ENCODE assay signal across 36 cellular contexts in the genomic region with DNA sequence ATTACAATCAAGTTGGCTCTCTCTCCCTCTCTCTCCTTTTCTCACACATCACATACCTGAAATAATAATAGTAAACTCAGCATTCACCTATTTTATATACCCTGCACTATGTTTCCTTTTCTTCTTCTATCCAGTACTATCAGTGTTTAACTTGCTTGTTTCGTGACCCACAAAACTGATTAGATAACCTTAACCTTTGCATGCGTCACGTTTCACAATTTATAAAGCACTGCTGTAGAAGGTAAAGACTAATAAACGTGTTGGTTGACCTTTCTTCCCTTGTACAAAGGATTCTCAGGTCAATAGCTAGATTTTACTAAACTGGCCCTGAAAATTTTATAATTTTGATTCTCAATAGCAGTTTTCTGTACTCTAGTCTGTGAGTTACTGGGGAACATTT.
"Had no signal": no experiment of that assay in that cellular context is flagged by ENCODE, and none has a peak within 500 bp of the region (broad histone marks: within the 10 kb centered on the region; RNA-seq: fewer than 3 reads in every experiment).

No MANE protein-coding gene starts in this region.

- H3K27ac Mint-ChIP-seq: activated B cell treated with CpG ODN at 0.5 μM for 24 hours; activated CD4-positive, alpha-beta memory T cell treated with anti-CD3 and anti-CD28 coated beads for 36 hours; activated CD4-positive, alpha-beta T cell treated with anti-CD3 and anti-CD28 coated beads, Interleukin-2, amount 10 ng/mL, durations not matched to agents 24 days and 14 days; activated CD8-positive, alpha-beta T cell treated with anti-CD3 and anti-CD28 coated beads for 36 hours; activated naive CD4-positive, alpha-beta T cell treated with anti-CD3 and anti-CD28 coated beads for 36 hours; activated naive CD4-positive, alpha-beta T cell treated with anti-CD3 and anti-CD28 coated beads, Interleukin-2, amount 50 U/mL, for 72 hours; activated naive CD8-positive, alpha-beta T cell treated with anti-CD3 and anti-CD28 coated beads for 36 hours; activated T-cell treated with anti-CD3 and anti-CD28 coated beads, Interleukin-2, amount 50 U/mL, for 72 hours; activated T-helper 1 cell treated with anti-CD3 and anti-CD28 coated beads, Interleukin-12 subunit alpha, Interleukin-12 subunit beta, Interleukin-2, Interleukin-4 antibody, amounts not matched to agents 30 ng/mL and 10 ng/mL and 1 ng/mL, durations not matched to agents 14 hours and 24 hours and 36 hours; activated T-helper 17 cell treated with anti-CD3 and anti-CD28 coated beads, Interleukin-2, amount 50 U/mL, for 72 hours; T-helper 1 cell treated with Interleukin-12 subunit alpha and Interleukin-12 subunit beta and Interleukin-4 antibody, amounts not matched to agents 30 μg/mL and 1 μg/mL, for 36 hours; T-helper 2 cell treated with Interferon-gamma antibody and Interleukin-4, amounts not matched to agents 5 μg/mL and 100 μg/mL, for 36 hours had no signal

- H3K36me3 Mint-ChIP-seq: activated CD4-positive, alpha-beta memory T cell treated with anti-CD3 and anti-CD28 coated beads for 36 hours; activated naive CD4-positive, alpha-beta T cell treated with anti-CD3 and anti-CD28 coated beads, Interleukin-2, amount 50 U/mL, for 72 hours; activated naive CD8-positive, alpha-beta T cell treated with anti-CD3 and anti-CD28 coated beads for 36 hours had no signal

- H3K27me3 ChIP-seq: ascending aorta, brain microvascular endothelial cell, breast epithelium had no signal

- H3K4me1 Mint-ChIP-seq: activated B cell treated with CpG ODN at 0.5 μM for 24 hours; activated CD4-positive, alpha-beta T cell treated with anti-CD3 and anti-CD28 coated beads, Interleukin-2, amount 10 ng/mL, durations not matched to agents 24 days and 14 days; activated naive CD8-positive, alpha-beta T cell treated with anti-CD3 and anti-CD28 coated beads for 36 hours; activated T-helper 17 cell treated with anti-CD3 and anti-CD28 coated beads, Interleukin-2, amount 50 U/mL, for 72 hours had no signal

- H3K4me3 ChIP-seq: ascending aorta, breast epithelium had no signal

- H3K9me3 ChIP-seq: ascending aorta, breast epithelium had no signal

- H3K4me3 Mint-ChIP-seq: activated B cell treated with CpG ODN at 0.5 μM for 24 hours; activated CD4-positive, alpha-beta memory T cell treated with anti-CD3 and anti-CD28 coated beads for 36 hours; activated CD4-positive, alpha-beta T cell treated with anti-CD3 and anti-CD28 coated beads, Interleukin-2, amount 10 ng/mL, durations not matched to agents 24 days and 14 days; activated CD8-positive, alpha-beta T cell treated with anti-CD3 and anti-CD28 coated beads for 36 hours; activated naive CD4-positive, alpha-beta T cell treated with anti-CD3 and anti-CD28 coated beads for 36 hours; activated naive CD8-positive, alpha-beta T cell treated with anti-CD3 and anti-CD28 coated beads for 36 hours; activated T-cell treated with anti-CD3 and anti-CD28 coated beads, Interleukin-2, amount 50 U/mL, for 4 hours; activated T-cell treated with anti-CD3 and anti-CD28 coated beads, Interleukin-2, amount 50 U/mL, for 72 hours; activated T-helper 1 cell treated with anti-CD3 and anti-CD28 coated beads, Interleukin-12 subunit alpha, Interleukin-12 subunit beta, Interleukin-2, Interleukin-4 antibody, amounts not matched to agents 30 ng/mL and 10 ng/mL and 1 ng/mL, durations not matched to agents 14 hours and 24 hours and 36 hours; activated T-helper 17 cell treated with anti-CD3 and anti-CD28 coated beads, Interleukin-2, amount 50 U/mL, for 72 hours; T-helper 1 cell treated with Interleukin-12 subunit alpha and Interleukin-12 subunit beta and Interleukin-4 antibody, amounts not matched to agents 30 μg/mL and 1 μg/mL, for 36 hours; T-helper 2 cell treated with Interferon-gamma antibody and Interleukin-4, amounts not matched to agents 5 μg/mL and 100 μg/mL, for 36 hours had no signal

- FAIRE-seq: TTC549 had no signal

- DNase-seq: activated B cell treated with CpG ODN at 0.5 μM for 24 hours; activated CD4-positive, alpha-beta memory T cell treated with anti-CD3 and anti-CD28 coated beads for 36 hours; activated CD4-positive, alpha-beta T cell treated with anti-CD3 and anti-CD28 coated beads for 4 hours; activated CD4-positive, alpha-beta T cell treated with anti-CD3 and anti-CD28 coated beads, Interleukin-2, amount 10 ng/mL, durations not matched to agents 24 days and 14 days; activated CD4-positive, alpha-beta T cell treated with anti-CD3 and anti-CD28 coated beads, Interleukin-2, amount 50 U/mL, for 1 hour; activated CD4-positive, alpha-beta T cell treated with anti-CD3 and anti-CD28 coated beads, Interleukin-2, amount 50 U/mL, for 4 hours; activated CD4-positive, CD25-positive, alpha-beta regulatory T cell treated with anti-CD3 and anti-CD28 coated beads, Interleukin-2, amount 50 U/mL, for 72 hours; activated CD8-positive, alpha-beta memory T cell treated with anti-CD3 and anti-CD28 coated beads, Interleukin-2, amount 50 U/mL, for 4 hours; activated CD8-positive, alpha-beta T cell treated with anti-CD3 and anti-CD28 coated beads for 36 hours; activated effector memory CD4-positive, alpha-beta T cell treated with anti-CD3 and anti-CD28 coated beads, Interleukin-2, amount 50 U/mL, for 16 hours; activated gamma-delta T cell treated with Interleukin-2 at 50 U/mL for 16 hours; activated naive CD4-positive, alpha-beta T cell; activated naive CD4-positive, alpha-beta T cell treated with anti-CD3 and anti-CD28 coated beads for 36 hours; activated naive CD4-positive, alpha-beta T cell treated with anti-CD3 and anti-CD28 coated beads, Interleukin-2, amount 50 U/mL, for 16 hours; activated naive CD8-positive, alpha-beta T cell treated with anti-CD3 and anti-CD28 coated beads for 36 hours; activated T-cell treated with anti-CD3 and anti-CD28 coated beads for 4 hours; activated T-cell treated with anti-CD3 and anti-CD28 coated beads, Interleukin-2, amount 50 U/mL, for 1 hour; activated T-cell treated with anti-CD3 and anti-CD28 coated beads, Interleukin-2, amount 50 U/mL, for 4 hours; activated T-cell treated with anti-CD3 and anti-CD28 coated beads, Interleukin-2, amount 50 U/mL, for 72 hours; amygdala; anterior cingulate cortex; brain microvascular endothelial cell; central memory CD4-positive, alpha-beta T cell; SW 1271; T-helper 1 cell; T-helper 2 cell; T-helper 9 cell had no signal

- H3K4me1 ChIP-seq: ascending aorta, breast epithelium had no signal

- H3K36me3 ChIP-seq: ascending aorta, brain microvascular endothelial cell, breast epithelium had no signal

- ATAC-seq: activated CD8-positive, alpha-beta T cell treated with anti-CD3 and anti-CD28 coated beads for 36 hours; activated naive CD4-positive, alpha-beta T cell treated with anti-CD3 and anti-CD28 coated beads, Interleukin-2, amount 50 U/mL, for 72 hours; activated T-cell treated with anti-CD3 and anti-CD28 coated beads, Interleukin-2, amount 50 U/mL, for 4 hours; activated T-cell treated with anti-CD3 and anti-CD28 coated beads, Interleukin-2, amount 50 U/mL, for 72 hours; activated T-helper 17 cell treated with anti-CD3 and anti-CD28 coated beads, Interleukin-2, amount 50 U/mL, for 72 hours had no signal

- H3K9me3 Mint-ChIP-seq: activated B cell treated with CpG ODN at 0.5 μM for 24 hours; activated naive CD8-positive, alpha-beta T cell treated with anti-CD3 and anti-CD28 coated beads for 36 hours had no signal

- H3K27me3 Mint-ChIP-seq: activated B cell treated with CpG ODN at 0.5 μM for 24 hours; activated CD4-positive, alpha-beta memory T cell treated with anti-CD3 and anti-CD28 coated beads for 36 hours; activated CD4-positive, alpha-beta T cell treated with anti-CD3 and anti-CD28 coated beads, Interleukin-2, amount 10 ng/mL, durations not matched to agents 24 days and 14 days; activated CD8-positive, alpha-beta T cell treated with anti-CD3 and anti-CD28 coated beads for 36 hours; activated naive CD8-positive, alpha-beta T cell treated with anti-CD3 and anti-CD28 coated beads for 36 hours; activated T-helper 17 cell treated with anti-CD3 and anti-CD28 coated beads, Interleukin-2, amount 50 U/mL, for 72 hours had no signal

- H3K27ac ChIP-seq: ascending aorta, brain microvascular endothelial cell, breast epithelium, VCaP had no signal
